Comparison of ENCODE assay signal across 8 cellular contexts in the genomic region with DNA sequence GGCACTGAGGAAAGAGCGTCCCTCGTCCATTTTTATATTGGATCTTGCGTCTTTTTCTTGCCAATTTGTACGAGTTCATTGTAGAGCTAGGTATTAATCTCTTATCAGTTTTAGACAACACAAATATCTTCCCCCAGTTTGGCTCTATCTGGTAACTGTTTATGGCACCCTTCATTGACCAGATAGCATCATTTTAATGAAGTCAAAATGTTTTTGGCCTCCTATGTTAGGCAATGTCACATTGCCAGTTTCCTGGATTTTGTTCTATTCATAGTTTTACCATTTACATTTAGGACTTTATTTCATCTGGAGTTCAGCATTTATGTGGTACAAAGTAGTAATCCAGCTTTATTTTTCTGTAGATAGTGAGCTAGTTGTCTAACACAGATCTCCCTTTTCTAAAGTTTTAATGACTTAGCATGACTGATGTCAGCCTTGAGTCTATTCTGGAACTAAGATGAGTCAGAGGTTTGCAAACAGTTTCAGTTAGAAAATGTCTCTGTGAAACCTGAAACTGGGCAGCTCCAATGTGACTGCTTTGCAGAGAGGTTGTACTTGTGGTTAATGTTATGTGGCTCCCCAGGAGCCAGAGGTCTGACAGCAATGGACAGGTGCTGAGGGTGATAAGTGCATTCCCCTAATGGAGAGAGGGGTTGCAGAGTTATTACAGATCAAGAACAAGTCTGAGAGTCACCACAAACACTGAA. TPM values are rescaled to one million over a fixed set of nuclear protein-coding genes. Genes with fewer than 3 reads are reported as not detected.
DNase-seq lines count a peak whose midpoint lies in the region; ATAC-seq, FAIRE-seq and TF ChIP-seq lines count a peak whose summit lies in the region.

No MANE protein-coding gene starts in this region.

- TF ChIP-seq RAD21 in liver (IDR thresholded peaks at IDR 0.05): peak in 1 of 2 donors; percentile 10

- peak; percentile 75 for DNase-seq in AG08395 (ENCODE audit: low spot score)
- DNase-seq in GM18507 (ENCODE audit: extremely low spot score, insufficient read length, low read depth): peak; percentile 49
- DNase-seq in NCI-H187 treated with DMSO at 0.1 percent for 48 hours (lab: John Stamatoyannopoulos, UW): peak; percentile 45
- peak; percentile 83 for DNase-seq in amniotic epithelial cell (ENCODE audit: low read depth)
- no peak for DNase-seq in NCI-H2227 (lab: John Stamatoyannopoulos, UW; ENCODE audit: unreplicated experiment)
- DNase-seq in effector memory CD4-positive, alpha-beta T cell: no peak

- H3K4me1 ChIP-seq in liver (ENCODE audit: control insufficient read depth in 4 of 4, insufficient read depth in 4 of 4, low read length in 3 of 4): peaks cover 0 to 21% (median 17%) of the 10 kb centered on the region in 4 donors
- peaks cover 15% of the 10 kb centered on the region for H3K4me1 ChIP-seq in effector memory CD4-positive, alpha-beta T cell (ENCODE audit: control insufficient read depth, insufficient read depth, low read length, poor library complexity, severe bottlenecking)

- peak overlapping the region; percentile 53 to 85 for H3K27ac ChIP-seq in liver (ENCODE audit: low read depth in 1 of 2, low read length in 2 of 2)
- H3K27ac ChIP-seq in effector memory CD4-positive, alpha-beta T cell (ENCODE audit: insufficient read depth, low read length, poor library complexity, severe bottlenecking): no peak overlapping the region

- TF ChIP-seq CTCF in liver (IDR thresholded peaks at IDR 0.05; ENCODE audit: low read depth, low read length, missing input control): no peak

- WGBS in liver: 91% methylated on average over 4 of the region's 4 CpGs

- peak overlapping the region in 1 of 2 donors; percentile 42 for H3K9ac ChIP-seq in liver (ENCODE audit: low read depth in 1 of 2, low read length in 2 of 2)

- H3K27me3 ChIP-seq in liver (ENCODE audit: control insufficient read depth in 4 of 4, insufficient read depth in 4 of 4, low read length in 3 of 4): no peaks in the 10 kb centered on the region
- no peaks in the 10 kb centered on the region for H3K27me3 ChIP-seq in effector memory CD4-positive, alpha-beta T cell (replicated peaks; ENCODE audit: control insufficient read depth, insufficient read depth, low read length, poor library complexity, severe bottlenecking)

- H3K36me3 ChIP-seq in liver (ENCODE audit: control insufficient read depth in 4 of 4, insufficient read depth in 3 of 4, low read depth in 1 of 4, low read length in 3 of 4): no peaks in the 10 kb centered on the region
- no peaks in the 10 kb centered on the region for H3K36me3 ChIP-seq in effector memory CD4-positive, alpha-beta T cell (ENCODE audit: control insufficient read depth, insufficient read depth, low read length)

- peak; percentile 98 for ATAC-seq in HG02852 (IDR thresholded peaks at IDR 0.05; ENCODE audit: unreplicated experiment)

- H3K9me3 ChIP-seq in liver (ENCODE audit: control insufficient read depth in 4 of 4, low read length in 3 of 4): no peaks in the 10 kb centered on the region
- H3K9me3 ChIP-seq in effector memory CD4-positive, alpha-beta T cell (ENCODE audit: control insufficient read depth, low read length): no peaks in the 10 kb centered on the region

- peak; percentile 92 for FAIRE-seq in GM18507 (lab: Jason Lieb, UNC)

- H3K4me3 ChIP-seq in liver (ENCODE audit: low read depth in 1 of 3, low read length in 3 of 3): no peak overlapping the region
- H3K4me3 ChIP-seq in effector memory CD4-positive, alpha-beta T cell (ENCODE audit: insufficient read depth, low read depth, low read length, poor library complexity, severe bottlenecking): no peak overlapping the region

TF ChIP-seq in liver, 16 proteins besides CTCF, POLR2A, EP300 and RAD21:
- TF ChIP-seq RXRA (IDR thresholded peaks at IDR 0.05) (peak in 1 of 2 donors; percentile 19), SP1 (IDR thresholded peaks at IDR 0.05) (no peak), YY1 (IDR thresholded peaks at IDR 0.05) (peak; percentile 92), FOXA1 (IDR thresholded peaks at IDR 0.05) (no peak), HNF4A (conservative IDR thresholded peaks at IDR 0.05) (peak in 1 of 2 donors; percentile 24), GABPA (IDR thresholded peaks at IDR 0.05 in 1 of 2, conservative IDR thresholded peaks at IDR 0.05 in 1 of 2) (no peak), HNF4G (IDR thresholded peaks at IDR 0.05) (no peak), JUND (IDR thresholded peaks at IDR 0.05) (peak; percentile 62 to 97), TAF1 (conservative IDR thresholded peaks at IDR 0.05) (no peak), REST (IDR thresholded peaks at IDR 0.05) (peak; percentile 76), EGR1 (IDR thresholded peaks at IDR 0.05; ENCODE audit: low read depth in 2 of 2) (no peak), NR2F2 (IDR thresholded peaks at IDR 0.05) (no peak), ATF3 (IDR thresholded peaks at IDR 0.05) (no peak), FOXA2 (IDR thresholded peaks at IDR 0.05) (no peak), ZBTB33 (IDR thresholded peaks at IDR 0.05) (no peak)
- TF ChIP-seq, protein P1, sequence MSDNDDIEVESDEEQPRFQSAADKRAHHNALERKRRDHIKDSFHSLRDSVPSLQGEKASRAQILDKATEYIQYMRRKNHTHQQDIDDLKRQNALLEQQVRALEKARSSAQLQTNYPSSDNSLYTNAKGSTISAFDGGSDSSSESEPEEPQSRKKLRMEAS (IDR thresholded peaks at IDR 0.05): peak; percentile 37

RNA-seq across cellular contexts. Expression of gene STBD1, which starts 5.3 kb away (rescaled TPM):
- total RNA-seq in liver: 10 to 100 TPM; 10.3 to 18.9 TPM
- 10 to 100 TPM; 41.7 to 42.5 TPM for polyA plus RNA-seq in liver

RNA-seq across cellular contexts. Expression of gene FAM47E, which starts 49.7 kb away (rescaled TPM):
- total RNA-seq in liver: 1 to 10 TPM; 1.3 to 2.0 TPM
- 1 to 10 TPM in 1 of 2 donors, under 1 TPM in 1; 0.85 to 2.5 TPM for polyA plus RNA-seq in liver

Comparison
In these comparisons a context has a peak if more than half of its experiments do, and no peak if none do; other contexts are left out.
1. DNase-seq: peak in AG08395 (single experiment), GM18507 (single experiment), NCI-H187 treated with DMSO at 0.1 percent for 48 hours (single experiment) and amniotic epithelial cell (single experiment); none in NCI-H2227 (single experiment) and effector memory CD4-positive, alpha-beta T cell (0 of 3).